In the genomic region with DNA sequence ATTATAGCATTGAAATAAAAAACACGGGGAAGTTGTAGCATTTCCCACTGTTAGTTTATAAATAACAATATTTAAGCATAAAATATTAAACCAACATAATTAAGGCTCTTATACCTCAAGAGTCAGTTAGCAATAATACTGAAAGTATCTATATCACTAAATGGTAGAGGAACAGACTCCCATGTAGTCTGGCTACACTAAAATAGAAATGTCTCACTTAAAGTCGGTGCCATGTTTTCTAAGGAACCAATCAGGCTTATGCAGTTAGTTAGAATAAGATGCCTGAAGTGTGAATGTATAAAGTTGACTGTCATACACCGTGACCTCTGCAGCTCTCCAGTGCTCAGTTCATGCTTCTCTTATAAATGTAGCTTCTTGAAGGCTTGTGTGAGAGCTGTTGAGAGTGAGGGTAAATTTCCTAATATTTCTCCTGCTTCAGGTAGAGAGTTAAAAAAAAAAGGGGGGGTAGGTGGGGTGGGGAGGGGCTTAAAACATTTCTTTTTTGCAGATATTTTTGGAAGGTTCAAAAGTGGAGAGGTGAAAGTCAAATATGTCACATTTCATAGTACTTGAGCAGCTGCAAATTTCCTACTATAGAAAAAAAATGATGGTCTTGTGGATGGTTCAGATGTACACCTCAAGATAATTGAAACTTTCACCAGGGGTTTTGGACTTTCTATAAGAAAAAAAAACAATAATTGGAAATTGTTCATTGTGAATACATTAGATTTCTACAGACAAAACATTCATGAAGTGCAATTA, we compare ENCODE assay signal across 20 cellular contexts.
A peak's percentile ranks its signal among the peaks of the same experiment; 100 is the strongest.
DNase-seq lines count a peak whose midpoint lies in the region; ATAC-seq and TF ChIP-seq lines count a peak whose summit lies in the region.
"Had no signal": no experiment of that assay in that cellular context is flagged by ENCODE, and none has a peak within 500 bp of the region (broad histone marks: within the 10 kb centered on the region; RNA-seq: fewer than 3 reads in every experiment).

No MANE protein-coding gene starts in this region.

- no peak overlapping the region for H3K4me2 ChIP-seq in smooth muscle cell
- H3K4me2 ChIP-seq: A549 had no signal

- H3K27ac Mint-ChIP-seq in CD14-positive monocyte = no peak overlapping the region
- H3K27ac Mint-ChIP-seq: CD8-positive, alpha-beta T cell; HFFc6 had no signal

- no peaks in the 10 kb centered on the region for H3K9me3 ChIP-seq in smooth muscle cell (replicated peaks; ENCODE audit: low read depth)
- H3K9me3 ChIP-seq: A549, BE2C, HAP-1 had no signal

- 82% methylated on average over 3 of the region's 3 CpGs for WGBS in smooth muscle cell (ENCODE audit: low lambda C conversion rate)

- H3K4me1 Mint-ChIP-seq in CD14-positive monocyte = no peaks in the 10 kb centered on the region

- peaks cover 13% of the 10 kb centered on the region for H3K27me3 ChIP-seq in smooth muscle cell (ENCODE audit: low read depth)

- no peak overlapping the region for H2AFZ ChIP-seq in smooth muscle cell (ENCODE audit: low read depth)

- no peaks in the 10 kb centered on the region for H3K36me3 Mint-ChIP-seq in CD14-positive monocyte
- H3K36me3 Mint-ChIP-seq: CD8-positive, alpha-beta T cell had no signal

- H3K79me2 ChIP-seq in smooth muscle cell (ENCODE audit: low read depth) = no peaks in the 10 kb centered on the region

- no peak overlapping the region for H3K4me3 Mint-ChIP-seq in CD14-positive monocyte
- H3K4me3 Mint-ChIP-seq: CD8-positive, alpha-beta T cell; HFFc6 had no signal

- H4K20me1 ChIP-seq in smooth muscle cell (ENCODE audit: low read depth) = no peaks in the 10 kb centered on the region

- no peak overlapping the region for H3K4me3 ChIP-seq in smooth muscle cell
- H3K4me3 ChIP-seq: A549, HAP-1, K562 had no signal

- no peaks in the 10 kb centered on the region for H3K4me1 ChIP-seq in smooth muscle cell (ENCODE audit: low read depth)
- H3K4me1 ChIP-seq: A549, BE2C had no signal

- H3K27ac ChIP-seq in smooth muscle cell (ENCODE audit: low read depth) = no peak overlapping the region
- H3K27ac ChIP-seq: A549, C4-2B, HL-60 had no signal

- no peaks in the 10 kb centered on the region for H3F3A ChIP-seq in smooth muscle cell (ENCODE audit: low read depth)

- intact Hi-C loops in CD14-positive monocyte (cut with micrococcal nuclease) = no loop called here

- TF ChIP-seq CTCF in smooth muscle cell (IDR thresholded peaks at IDR 0.05; ENCODE audit: borderline replicate concordance, insufficient read depth, poor library complexity, severe bottlenecking) (no peak), CD14-positive monocyte (IDR thresholded peaks at IDR 0.05) (no peak)

- no peak overlapping the region for H3K9ac ChIP-seq in smooth muscle cell (ENCODE audit: low read depth)

- no peaks in the 10 kb centered on the region for H3K36me3 ChIP-seq in smooth muscle cell (ENCODE audit: low read depth)
- H3K36me3 ChIP-seq: BE2C, HAP-1 had no signal

- ATAC-seq in GM18508 (IDR thresholded peaks at IDR 0.05; ENCODE audit: insufficient read depth, unreplicated experiment) (peak; percentile 66), GM19351 (IDR thresholded peaks at IDR 0.05; ENCODE audit: unreplicated experiment) (peak; percentile 69), HG02884 (IDR thresholded peaks at IDR 0.05; ENCODE audit: unreplicated experiment) (peak; percentile 78), HG02938 (IDR thresholded peaks at IDR 0.05; ENCODE audit: unreplicated experiment) (no peak)
- ATAC-seq: A549; CD8-positive, alpha-beta T cell; K562 had no signal

- H3K27me3 Mint-ChIP-seq in CD14-positive monocyte (ENCODE audit: low read depth in 3 of 3) = peaks cover 0 to 4% (median 3%) of the 10 kb centered on the region in 3 donors

- DNase-seq in DMS79 treated with DMSO at 0.1 percent for 48 hours (lab: John Stamatoyannopoulos, UW) (peak; percentile 85), smooth muscle cell (lab: John Stamatoyannopoulos, UW; ENCODE audit: unreplicated experiment) (no peak), CD14-positive monocyte (ENCODE audit: low spot score) (no peak), NOMO-1 (lab: John Stamatoyannopoulos, UW; ENCODE audit: unreplicated experiment in 2 of 2) (no peak)
- DNase-seq: BE2C; CD8-positive, alpha-beta T cell; COR-L47; DMS153; GF-D8; HFFc6; Karpas-422 had no signal

- H3K9me3 Mint-ChIP-seq in CD14-positive monocyte = no peaks in the 10 kb centered on the region
- H3K9me3 Mint-ChIP-seq: CD8-positive, alpha-beta T cell; HFFc6 had no signal
